1 cellular context compared by ENCODE assay signal in genomic region chr16:81231014-81231413, GRCh38.
TF ChIP-seq lines count a peak whose summit lies in the region.

No MANE protein-coding gene starts in this region.

TF ChIP-seq in GM12878, 131 proteins besides CTCF, POLR2A, EP300 and RAD21 (continued from another document):
- TF ChIP-seq PKNOX1 (IDR thresholded peaks at IDR 0.05) (peak; percentile 29; the same call in 1 of the 2 replicates), SRF (IDR thresholded peaks at IDR 0.05; ENCODE audit: low read depth in 2 of 2, low read length in 2 of 2) (0 out of 4 replicates have a peak, but pooled peaks of 1 of the 2 experiments have one; percentile 18), NFYA (IDR thresholded peaks at IDR 0.05; ENCODE audit: borderline replicate concordance, low read depth, low read length) (no peak), ELK1 (IDR thresholded peaks at IDR 0.05; ENCODE audit: low read depth, low read length) (no peak), CREM (IDR thresholded peaks at IDR 0.05; ENCODE audit: low read depth) (no peak), MYB (IDR thresholded peaks at IDR 0.05; ENCODE audit: borderline replicate concordance, low read depth, low read length) (no peak), ZNF622 (IDR thresholded peaks at IDR 0.05) (no peak), FOXM1 (IDR thresholded peaks at IDR 0.05; ENCODE audit: low read depth, low read length) (no peak)
